ENCODE assay signal across 8 cellular contexts in the genomic region with DNA sequence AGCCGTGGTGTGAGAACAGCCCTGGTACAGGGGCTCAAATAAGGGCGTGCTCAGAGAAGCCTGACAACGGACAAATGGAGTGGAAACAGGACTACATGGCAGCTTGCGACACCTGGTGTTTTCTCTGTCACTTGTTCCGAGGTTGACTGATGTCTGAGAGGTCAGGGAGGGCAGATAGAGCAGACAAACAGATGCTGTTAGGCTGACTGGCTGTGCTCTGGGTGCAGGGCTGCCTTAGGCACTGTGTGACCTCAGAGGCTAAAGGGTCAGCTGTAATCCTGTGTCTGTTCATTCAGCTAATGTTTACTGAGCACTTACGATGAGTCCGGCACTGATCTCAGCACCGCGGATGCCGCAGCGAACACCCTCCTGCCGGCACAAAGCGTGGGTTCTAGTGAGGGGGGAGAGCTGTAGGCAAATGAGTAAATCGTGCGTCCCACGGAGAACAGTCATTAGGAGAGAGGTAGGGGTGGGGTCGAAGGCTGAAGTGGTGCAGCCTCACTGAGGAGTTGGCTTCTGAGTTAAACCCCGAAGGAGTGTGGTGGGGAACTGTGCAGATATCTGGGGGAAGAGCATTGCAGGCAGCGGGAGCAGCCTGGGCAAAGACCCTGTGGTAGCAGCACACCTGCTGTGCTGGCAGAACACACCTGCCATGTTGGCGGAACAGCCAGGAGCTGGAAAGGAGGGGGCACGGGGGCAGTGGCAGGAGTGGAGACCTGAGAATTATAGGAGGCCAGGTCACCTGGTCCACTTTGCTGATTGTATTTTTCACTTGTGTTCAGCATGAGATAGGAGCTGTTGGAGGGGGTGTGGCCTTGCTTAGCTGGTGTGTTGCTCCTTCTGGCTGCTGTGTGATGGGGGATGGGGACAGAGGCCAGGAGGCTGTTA. TPM values are rescaled to one million over a fixed set of nuclear protein-coding genes. Genes with fewer than 3 reads are reported as not detected.
DNase-seq lines count a peak whose midpoint lies in the region; ATAC-seq and TF ChIP-seq lines count a peak whose summit lies in the region.

No MANE protein-coding gene starts in this region.

- H3K4me1 Mint-ChIP-seq in activated naive CD8-positive, alpha-beta T cell treated with anti-CD3 and anti-CD28 coated beads, Interleukin-2, amount 50 U/mL, for 24 hours, result peaks cover 12% of the 10 kb centered on the region
- H3K4me1 Mint-ChIP-seq in activated naive CD8-positive, alpha-beta T cell treated with anti-CD3 and anti-CD28 coated beads for 36 hours, result no peaks in the 10 kb centered on the region

- peaks cover 14% of the 10 kb centered on the region for H3K36me3 Mint-ChIP-seq in activated naive CD8-positive, alpha-beta T cell treated with anti-CD3 and anti-CD28 coated beads, Interleukin-2, amount 50 U/mL, for 24 hours (ENCODE audit: low read depth)
- peaks cover 24% of the 10 kb centered on the region for H3K36me3 Mint-ChIP-seq in activated naive CD8-positive, alpha-beta T cell treated with anti-CD3 and anti-CD28 coated beads for 36 hours

- peaks cover 38% of the 10 kb centered on the region for H3K4me1 ChIP-seq in OCI-LY3 (ENCODE audit: low read length)
- H3K4me1 ChIP-seq in gastrocnemius medialis, result peaks cover 8 to 10% of the 10 kb centered on the region in 2 donors
- no peaks in the 10 kb centered on the region; a peak in 1 of 4 replicates for H3K4me1 ChIP-seq in SK-N-SH (ENCODE audit: control insufficient read depth in 1 of 2, insufficient read depth in 2 of 2, low read depth in 1 of 2, low read length in 1 of 2)

- no peaks in the 10 kb centered on the region for H3K27me3 Mint-ChIP-seq in activated naive CD8-positive, alpha-beta T cell treated with anti-CD3 and anti-CD28 coated beads, Interleukin-2, amount 50 U/mL, for 24 hours
- no peaks in the 10 kb centered on the region for H3K27me3 Mint-ChIP-seq in activated naive CD8-positive, alpha-beta T cell treated with anti-CD3 and anti-CD28 coated beads for 36 hours

- H3K4me3 Mint-ChIP-seq in activated naive CD8-positive, alpha-beta T cell treated with anti-CD3 and anti-CD28 coated beads, Interleukin-2, amount 50 U/mL, for 24 hours, result no peak overlapping the region
- H3K4me3 Mint-ChIP-seq in activated naive CD8-positive, alpha-beta T cell treated with anti-CD3 and anti-CD28 coated beads for 36 hours, result no peak overlapping the region

- H3K27me3 ChIP-seq in OCI-LY3 (ENCODE audit: low read depth, low read length) (no peaks in the 10 kb centered on the region), gastrocnemius medialis (no peaks in the 10 kb centered on the region), SK-N-SH (ENCODE audit: insufficient read depth) (no peaks in the 10 kb centered on the region), H7 (ENCODE audit: control insufficient read depth, insufficient read depth, low read length) (no peaks in the 10 kb centered on the region)

- WGBS in SK-N-SH (ENCODE audit: low lambda C conversion rate), result 93% methylated on average over 21 of the region's 21 CpGs

- no peaks in the 10 kb centered on the region for H3K9me3 Mint-ChIP-seq in activated naive CD8-positive, alpha-beta T cell treated with anti-CD3 and anti-CD28 coated beads, Interleukin-2, amount 50 U/mL, for 24 hours
- no peaks in the 10 kb centered on the region for H3K9me3 Mint-ChIP-seq in activated naive CD8-positive, alpha-beta T cell treated with anti-CD3 and anti-CD28 coated beads for 36 hours

- H3K79me2 ChIP-seq in OCI-LY3 (ENCODE audit: low read length), result no peaks in the 10 kb centered on the region
- no peaks in the 10 kb centered on the region for H3K79me2 ChIP-seq in SK-N-SH (ENCODE audit: insufficient read depth)

- TF ChIP-seq EP300 in SK-N-SH (IDR thresholded peaks at IDR 0.05; ENCODE audit: borderline replicate concordance in 1 of 2, low read depth in 1 of 2, low read length in 1 of 2), result no peak

- no peak for TF ChIP-seq POLR2A in gastrocnemius medialis (IDR thresholded peaks at IDR 0.05)

- peak; percentile 30 for ATAC-seq in activated naive CD8-positive, alpha-beta T cell treated with anti-CD3 and anti-CD28 coated beads, Interleukin-2, amount 50 U/mL, for 24 hours
- ATAC-seq in HG02884 (IDR thresholded peaks at IDR 0.05; ENCODE audit: unreplicated experiment) (peak; percentile 82), gastrocnemius medialis (peak in 1 of 2 donors; percentile 12)

- peak overlapping the region; percentile 13 for H3K27ac Mint-ChIP-seq in activated naive CD8-positive, alpha-beta T cell treated with anti-CD3 and anti-CD28 coated beads, Interleukin-2, amount 50 U/mL, for 24 hours
- no peak overlapping the region for H3K27ac Mint-ChIP-seq in activated naive CD8-positive, alpha-beta T cell treated with anti-CD3 and anti-CD28 coated beads for 36 hours

- H3K4me3 ChIP-seq in OCI-LY3 (ENCODE audit: low read length) (peak overlapping the region; percentile 67), gastrocnemius medialis (no peak overlapping the region), SK-N-SH (ENCODE audit: low read depth in 2 of 2, low read length in 1 of 2) (no peak overlapping the region), H7 (ENCODE audit: insufficient read depth, low read depth, low read length) (no peak overlapping the region)

- H4K20me1 ChIP-seq in OCI-LY3 (ENCODE audit: insufficient read depth, low read length), result no peaks in the 10 kb centered on the region
- H4K20me1 ChIP-seq in SK-N-SH (ENCODE audit: insufficient read depth), result no peaks in the 10 kb centered on the region

- CTCF ChIA-PET in SK-N-SH (lab: Yijun Ruan, JAX), result interaction anchor here (0.8 to 5.5 kb wide), 8 partner anchors 9 to 1198 kb away, joined by 3 to 28 read pairs (median 8); no protein-coding TSS in a partner anchor

- H3K4me2 ChIP-seq in OCI-LY3 (ENCODE audit: low read length) (peak overlapping the region; percentile 94), SK-N-SH (no peak overlapping the region)

- TF ChIP-seq CTCF in OCI-LY3 (IDR thresholded peaks at IDR 0.05; ENCODE audit: low read depth, low read length) (peak; percentile 75), gastrocnemius medialis (IDR thresholded peaks at IDR 0.05 in 4 of 5, conservative IDR thresholded peaks at IDR 0.05 in 1 of 5) (no peak), SK-N-SH (IDR thresholded peaks at IDR 0.05) (no peak)

- POLR2A ChIA-PET in SK-N-SH (lab: Yijun Ruan, JAX), result no interaction called here

- H3K9ac ChIP-seq in OCI-LY3 (ENCODE audit: low read length) (peak overlapping the region; percentile 12; the same call in 1 of the 2 replicates), SK-N-SH (no peak overlapping the region)

- no peak overlapping the region for H3K27ac ChIP-seq in OCI-LY3 (ENCODE audit: low read length)
- H3K27ac ChIP-seq in gastrocnemius medialis, result peak overlapping the region; percentile 31 to 61 (median 47)
- H3K27ac ChIP-seq in SK-N-SH (ENCODE audit: low read depth in 2 of 2, low read length in 1 of 2), result no peak overlapping the region

- in situ Hi-C loops in gastrocnemius medialis (cut with MboI; ENCODE audit: low sequenced_read_pairs in 4 of 4), result loop anchor here in 1 of 4 donors (25.0 kb wide), 1 partner anchor 257 kb away; no protein-coding TSS in a partner anchor

- no peaks in the 10 kb centered on the region for H3F3A ChIP-seq in SK-N-SH (replicated peaks; ENCODE audit: insufficient read depth)

- peak overlapping the region; percentile 61; the same call in 1 of the 2 replicates for H2AFZ ChIP-seq in OCI-LY3 (ENCODE audit: low read depth, low read length)
- H2AFZ ChIP-seq in SK-N-SH (ENCODE audit: low read depth), result no peak overlapping the region

- peaks cover 5% of the 10 kb centered on the region for H3K36me3 ChIP-seq in OCI-LY3 (replicated peaks; ENCODE audit: low read depth, low read length)
- H3K36me3 ChIP-seq in gastrocnemius medialis, result peaks cover 0 to 12% of the 10 kb centered on the region in 2 donors
- H3K36me3 ChIP-seq in SK-N-SH (replicated peaks in 1 of 2; ENCODE audit: control insufficient read depth in 1 of 2, insufficient read depth in 2 of 2, low read length in 1 of 2), result peaks cover 16 to 34% of the 10 kb centered on the region in 2 experiments
- H3K36me3 ChIP-seq in H7 (replicated peaks; ENCODE audit: control insufficient read depth, insufficient read depth, low read length), result peaks cover 65% of the 10 kb centered on the region

- intact Hi-C loops in gastrocnemius medialis (cut with DNase I; ENCODE audit: low total_unique reads), result no loop called here

- no peak for DNase-seq in activated naive CD8-positive, alpha-beta T cell treated with anti-CD3 and anti-CD28 coated beads, Interleukin-2, amount 50 U/mL, for 24 hours
- no peak for DNase-seq in activated naive CD8-positive, alpha-beta T cell treated with anti-CD3 and anti-CD28 coated beads for 36 hours
- DNase-seq in gastrocnemius medialis (no peak), SK-N-SH (no peak), DMS 273 (lab: John Stamatoyannopoulos, UW; ENCODE audit: unreplicated experiment) (no peak), H7 (no peak)

- H3K9me2 ChIP-seq in SK-N-SH, result no peaks in the 10 kb centered on the region

- no peak for TF ChIP-seq RAD21 in SK-N-SH (IDR thresholded peaks at IDR 0.05; ENCODE audit: low read length)

- H3K9me3 ChIP-seq in OCI-LY3 (ENCODE audit: insufficient read depth, low read length) (no peaks in the 10 kb centered on the region), gastrocnemius medialis (no peaks in the 10 kb centered on the region), SK-N-SH (no peaks in the 10 kb centered on the region)

TF ChIP-seq in SK-N-SH, 30 proteins besides CTCF, POLR2A, EP300 and RAD21 (continues in another document):
- no peak for TF ChIP-seq RCOR1 (IDR thresholded peaks at IDR 0.05; ENCODE audit: low read length)
- TF ChIP-seq, protein P1, sequence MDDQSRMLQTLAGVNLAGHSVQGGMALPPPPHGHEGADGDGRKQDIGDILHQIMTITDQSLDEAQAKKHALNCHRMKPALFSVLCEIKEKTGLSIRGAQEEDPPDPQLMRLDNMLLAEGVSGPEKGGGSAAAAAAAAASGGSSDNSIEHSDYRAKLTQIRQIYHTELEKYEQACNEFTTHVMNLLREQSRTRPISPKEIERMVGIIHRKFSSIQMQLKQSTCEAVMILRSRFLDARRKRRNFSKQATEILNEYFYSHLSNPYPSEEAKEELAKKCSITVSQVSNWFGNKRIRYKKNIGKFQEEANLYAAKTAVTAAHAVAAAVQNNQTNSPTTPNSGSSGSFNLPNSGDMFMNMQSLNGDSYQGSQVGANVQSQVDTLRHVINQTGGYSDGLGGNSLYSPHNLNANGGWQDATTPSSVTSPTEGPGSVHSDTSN (IDR thresholded peaks at IDR 0.05), result no peak

RNA-seq across cellular contexts. Expression of a gene that starts 35.0 kb away (rescaled TPM):
- 10 to 100 TPM; 33.2 to 35.8 TPM for total RNA-seq in activated naive CD8-positive, alpha-beta T cell treated with anti-CD3 and anti-CD28 coated beads for 36 hours
- 100 to 1,000 TPM in 1 of 4 donors, 10 to 100 TPM in 3; 13.5 to 112 (median 55.7) TPM for total RNA-seq in gastrocnemius medialis
- polyA plus RNA-seq in SK-N-SH (2012; rRNA removed), result 19.9 and 21.9 TPM in 2 replicates
- 13.2 and 17.3 TPM in 2 replicates for polyA plus RNA-seq in SK-N-SH (2012; cell fraction: cytosol; rRNA removed)
- polyA plus RNA-seq in SK-N-SH (2012; cell fraction: nucleus; rRNA removed), result 27.2 and 28.5 TPM in 2 replicates
- total RNA-seq in H7 (2014; rRNA removed; shearing (Covaris generic)), result 56.8 and 63.2 TPM in 2 replicates

RNA-seq across cellular contexts. Expression of a gene that starts 54.3 kb away (rescaled TPM):
- 100 to 1,000 TPM; 104 TPM for total RNA-seq in activated naive CD8-positive, alpha-beta T cell treated with anti-CD3 and anti-CD28 coated beads for 36 hours
- total RNA-seq in gastrocnemius medialis, result 10 to 100 TPM; 57.4 to 79.6 (median 70.5) TPM
- polyA plus RNA-seq in SK-N-SH (2012; rRNA removed), result 9.7 and 12.8 TPM in 2 replicates
- 18.3 and 24.4 TPM in 2 replicates for polyA plus RNA-seq in SK-N-SH (2012; cell fraction: cytosol; rRNA removed)
- 6.3 and 12.2 TPM in 2 replicates for polyA plus RNA-seq in SK-N-SH (2012; cell fraction: nucleus; rRNA removed)
- total RNA-seq in H7 (2014; rRNA removed; shearing (Covaris generic)), result 91.6 and 129 TPM in 2 replicates

Comparison
In these comparisons a context has a peak if more than half of its experiments do, and no peak if none do; other contexts are left out.
1. H3K27ac ChIP-seq: peak in gastrocnemius medialis (4 of 4); none in OCI-LY3 (single experiment) and SK-N-SH (0 of 2).